ENCODE assay signal across 18 cellular contexts in genomic region chr7:157239571-157240270, GRCh38.
DNase-seq lines count a peak whose midpoint lies in the region; FAIRE-seq and TF ChIP-seq lines count a peak whose summit lies in the region.
"Had no signal": no experiment of that assay in that cellular context is flagged by ENCODE, and none has a peak within 500 bp of the region (broad histone marks: within the 10 kb centered on the region; RNA-seq: fewer than 3 reads in every experiment).

No MANE protein-coding gene starts in this region.

- H3K27me3 Mint-ChIP-seq in activated naive CD4-positive, alpha-beta T cell treated with anti-CD3 and anti-CD28 coated beads, Interleukin-2, amount 50 U/mL, for 24 hours, result no peaks in the 10 kb centered on the region
- H3K27me3 Mint-ChIP-seq in activated naive CD4-positive, alpha-beta T cell treated with anti-CD3 and anti-CD28 coated beads for 36 hours (ENCODE audit: low read depth), result no peaks in the 10 kb centered on the region
- no peaks in the 10 kb centered on the region; the same call in 1 of the 2 replicates for H3K27me3 Mint-ChIP-seq in HFFc6 (ENCODE audit: insufficient read depth)
- no peaks in the 10 kb centered on the region for H3K27me3 Mint-ChIP-seq in astrocyte (ENCODE audit: low read depth, unreplicated experiment)
- no peaks in the 10 kb centered on the region for H3K27me3 Mint-ChIP-seq in mesothelial cell of epicardium (ENCODE audit: low read depth)
- H3K27me3 Mint-ChIP-seq in glutamatergic neuron (ENCODE audit: unreplicated experiment), result peaks cover 8% of the 10 kb centered on the region
- H3K27me3 Mint-ChIP-seq: T-cell had no signal

- FAIRE-seq in astrocyte (lab: Jason Lieb, UNC), result no peak
- FAIRE-seq: A204.1, D721Med, HTR-8/SVneo had no signal

- no peak overlapping the region for H3K4me3 Mint-ChIP-seq in activated naive CD4-positive, alpha-beta T cell treated with anti-CD3 and anti-CD28 coated beads, Interleukin-2, amount 50 U/mL, for 24 hours
- H3K4me3 Mint-ChIP-seq in activated naive CD4-positive, alpha-beta T cell treated with anti-CD3 and anti-CD28 coated beads for 36 hours, result no peak overlapping the region
- no peak overlapping the region for H3K4me3 Mint-ChIP-seq in HFFc6
- no peak overlapping the region for H3K4me3 Mint-ChIP-seq in astrocyte (ENCODE audit: unreplicated experiment)
- H3K4me3 Mint-ChIP-seq in mesothelial cell of epicardium, result no peak overlapping the region
- H3K4me3 Mint-ChIP-seq in glutamatergic neuron (ENCODE audit: unreplicated experiment), result no peak overlapping the region
- H3K4me3 Mint-ChIP-seq: CD14-positive monocyte, T-cell had no signal

- H3K4me1 ChIP-seq in astrocyte (ENCODE audit: insufficient read depth, low read length), result peaks cover 11% of the 10 kb centered on the region

- peak overlapping the region; percentile 3 for H3K27ac Mint-ChIP-seq in activated naive CD4-positive, alpha-beta T cell treated with anti-CD3 and anti-CD28 coated beads, Interleukin-2, amount 50 U/mL, for 24 hours
- no peak overlapping the region for H3K27ac Mint-ChIP-seq in activated naive CD4-positive, alpha-beta T cell treated with anti-CD3 and anti-CD28 coated beads for 36 hours
- H3K27ac Mint-ChIP-seq in HFFc6 (no peak overlapping the region), astrocyte (ENCODE audit: unreplicated experiment) (peak overlapping the region; percentile 22), mesothelial cell of epicardium (no peak overlapping the region), glutamatergic neuron (ENCODE audit: unreplicated experiment) (no peak overlapping the region)

- CTCF ChIA-PET in activated naive CD4-positive, alpha-beta T cell treated with anti-CD3 and anti-CD28 coated beads for 36 hours (lab: Charles Lee), result interaction anchor here (1.6 kb wide), 2 partner anchors 8 to 10 kb away, joined by 7 to 8 read pairs; no protein-coding TSS in a partner anchor

- H2AFZ ChIP-seq in astrocyte (ENCODE audit: low read depth, low read length), result no peak overlapping the region

- peaks cover 22% of the 10 kb centered on the region for H4K20me1 ChIP-seq in astrocyte (ENCODE audit: insufficient read depth, low read length)

- H3K36me3 ChIP-seq in astrocyte (ENCODE audit: insufficient read depth, low read length), result peaks cover 12% of the 10 kb centered on the region

- no peak overlapping the region for H3K27ac ChIP-seq in astrocyte (ENCODE audit: low read depth, low read length)

- no peak overlapping the region for H3K9ac ChIP-seq in astrocyte (ENCODE audit: low read length)

- no peak overlapping the region for H3K4me3 ChIP-seq in astrocyte (ENCODE audit: insufficient read depth, low read depth, low read length)

- no peak overlapping the region for H3K4me2 ChIP-seq in astrocyte (ENCODE audit: low read length)

- no peaks in the 10 kb centered on the region for H3K27me3 ChIP-seq in astrocyte (ENCODE audit: insufficient read depth, low read length)

- H3K9me3 Mint-ChIP-seq in activated naive CD4-positive, alpha-beta T cell treated with anti-CD3 and anti-CD28 coated beads, Interleukin-2, amount 50 U/mL, for 24 hours, result no peaks in the 10 kb centered on the region
- H3K9me3 Mint-ChIP-seq in activated naive CD4-positive, alpha-beta T cell treated with anti-CD3 and anti-CD28 coated beads for 36 hours, result no peaks in the 10 kb centered on the region
- H3K9me3 Mint-ChIP-seq in HFFc6 (no peaks in the 10 kb centered on the region), astrocyte (ENCODE audit: unreplicated experiment) (no peaks in the 10 kb centered on the region), mesothelial cell of epicardium (no peaks in the 10 kb centered on the region), glutamatergic neuron (ENCODE audit: unreplicated experiment) (peaks cover 3% of the 10 kb centered on the region)
- H3K9me3 Mint-ChIP-seq: T-cell had no signal

- DNase-seq in activated naive CD4-positive, alpha-beta T cell treated with anti-CD3 and anti-CD28 coated beads for 36 hours, result no peak
- no peak for DNase-seq in HFFc6
- no peak for DNase-seq in astrocyte (ENCODE audit: low read depth)
- DNase-seq in 8988T, result no peak
- DNase-seq in mesothelial cell of epicardium (ENCODE audit: low spot score in 2 of 2, unreplicated experiment in 2 of 2), result no peak
- DNase-seq in glutamatergic neuron, result no peak
- DNase-seq in stimulated activated CD4-positive, alpha-beta T cell treated with anti-CD3 and anti-CD28 coated beads, Interleukin-12 subunit alpha, Interleukin-12 subunit beta, amount 100 ng/mL, for 4 hours, result no peak
- DNase-seq: KBM-7, NCI-H1092, NCI-H1694, NCI-H748 treated with DMSO at 0.1 percent for 48 hours, PC-3, T-cell had no signal

- intact Hi-C loops in activated naive CD4-positive, alpha-beta T cell treated with anti-CD3 and anti-CD28 coated beads for 36 hours (cut with micrococcal nuclease), result no loop called here

- peaks cover 13% of the 10 kb centered on the region for H3K79me2 ChIP-seq in astrocyte (ENCODE audit: insufficient read depth, low read length)

- H3K9me3 ChIP-seq in astrocyte (ENCODE audit: insufficient read depth, low read depth, low read length), result no peaks in the 10 kb centered on the region

- peaks cover 5% of the 10 kb centered on the region for H3K4me1 Mint-ChIP-seq in activated naive CD4-positive, alpha-beta T cell treated with anti-CD3 and anti-CD28 coated beads, Interleukin-2, amount 50 U/mL, for 24 hours
- no peaks in the 10 kb centered on the region for H3K4me1 Mint-ChIP-seq in activated naive CD4-positive, alpha-beta T cell treated with anti-CD3 and anti-CD28 coated beads for 36 hours (ENCODE audit: low read depth)
- H3K4me1 Mint-ChIP-seq in HFFc6 (ENCODE audit: low read depth) (peaks cover 30% of the 10 kb centered on the region), astrocyte (ENCODE audit: low read depth, unreplicated experiment) (peaks cover 12% of the 10 kb centered on the region), mesothelial cell of epicardium (no peaks in the 10 kb centered on the region), glutamatergic neuron (ENCODE audit: low read depth, unreplicated experiment) (no peaks in the 10 kb centered on the region)
- H3K4me1 Mint-ChIP-seq: CD14-positive monocyte, T-cell had no signal

- peaks cover 13% of the 10 kb centered on the region for H3K36me3 Mint-ChIP-seq in activated naive CD4-positive, alpha-beta T cell treated with anti-CD3 and anti-CD28 coated beads, Interleukin-2, amount 50 U/mL, for 24 hours
- H3K36me3 Mint-ChIP-seq in activated naive CD4-positive, alpha-beta T cell treated with anti-CD3 and anti-CD28 coated beads for 36 hours (ENCODE audit: low read depth), result peaks cover 25% of the 10 kb centered on the region
- H3K36me3 Mint-ChIP-seq in HFFc6 (ENCODE audit: low read depth) (peaks cover 31% of the 10 kb centered on the region), astrocyte (ENCODE audit: low read depth, unreplicated experiment) (peaks cover 14% of the 10 kb centered on the region), mesothelial cell of epicardium (peaks cover 39% of the 10 kb centered on the region), glutamatergic neuron (ENCODE audit: unreplicated experiment) (peaks cover 25% of the 10 kb centered on the region)

- TF ChIP-seq CTCF in HFFc6 (IDR thresholded peaks at IDR 0.05) (peak; percentile 38), astrocyte (IDR thresholded peaks at IDR 0.05; ENCODE audit: insufficient read depth, low read depth, low read length) (no peak), mesothelial cell of epicardium (IDR thresholded peaks at IDR 0.05; ENCODE audit: unreplicated experiment) (no peak), glutamatergic neuron (IDR thresholded peaks at IDR 0.05; ENCODE audit: partially characterized antibody, unreplicated experiment) (no peak)

Comparison
In these comparisons a context has a peak if more than half of its experiments do, and no peak if none do; other contexts are left out.
1. H3K27ac Mint-ChIP-seq: peak in activated naive CD4-positive, alpha-beta T cell treated with anti-CD3 and anti-CD28 coated beads, Interleukin-2, amount 50 U/mL, for 24 hours (single experiment) and astrocyte (single experiment); none in activated naive CD4-positive, alpha-beta T cell treated with anti-CD3 and anti-CD28 coated beads for 36 hours (single experiment), HFFc6 (single experiment), mesothelial cell of epicardium (single experiment) and glutamatergic neuron (single experiment).